ENCODE assay signal across 17 cellular contexts in the genomic region with DNA sequence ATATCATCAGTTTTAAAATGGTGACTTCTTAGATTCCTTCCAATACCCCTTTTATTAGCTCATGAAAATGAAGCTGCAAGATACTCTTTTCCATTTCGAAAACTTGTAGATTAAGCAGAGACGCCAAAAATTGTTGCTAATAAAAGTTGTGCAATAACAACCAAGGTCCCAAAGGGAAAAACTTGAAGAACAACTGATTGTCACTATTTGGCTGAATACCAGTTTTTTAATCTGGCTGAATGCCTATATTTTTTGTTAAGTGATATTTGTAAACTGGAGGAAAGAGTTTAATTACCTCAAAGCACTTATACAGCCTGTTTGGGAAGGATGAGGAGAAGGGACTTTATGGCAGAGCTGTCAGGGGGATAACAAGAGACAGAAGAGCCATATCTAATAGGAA. TPM values are rescaled to one million over a fixed set of nuclear protein-coding genes. Genes with fewer than 3 reads are reported as not detected.
DNase-seq lines count a peak whose midpoint lies in the region; ATAC-seq and TF ChIP-seq lines count a peak whose summit lies in the region.
"Had no signal": no experiment of that assay in that cellular context is flagged by ENCODE, and none has a peak within 500 bp of the region (broad histone marks: within the 10 kb centered on the region; RNA-seq: fewer than 3 reads in every experiment).

No MANE protein-coding gene starts in this region.

- intact Hi-C loops in A673 (cut with micrococcal nuclease; ENCODE audit: unreplicated experiment): no loop called here

- peaks cover 19% of the 10 kb centered on the region for H3K4me1 ChIP-seq in A673 (ENCODE audit: insufficient read depth, low read length, poor library complexity, severe bottlenecking)

- peaks cover 7% of the 10 kb centered on the region in 2 donors for H3K9me3 Mint-ChIP-seq in activated T-cell treated with anti-CD3 and anti-CD28 coated beads, Interleukin-2, amount 50 U/mL, for 72 hours
- peaks cover 5% of the 10 kb centered on the region for H3K9me3 Mint-ChIP-seq in activated T-helper 17 cell treated with anti-CD3 and anti-CD28 coated beads, Interleukin-2, amount 50 U/mL, for 72 hours
- no peaks in the 10 kb centered on the region for H3K9me3 Mint-ChIP-seq in immature natural killer cell

- no peaks in the 10 kb centered on the region for H3K27me3 ChIP-seq in A673 (replicated peaks; ENCODE audit: insufficient read depth, low read depth, low read length, poor library complexity)

- DNase-seq in activated T-cell treated with anti-CD3 and anti-CD28 coated beads, Interleukin-2, amount 50 U/mL, for 72 hours: no peak
- no peak for DNase-seq in activated T-cell treated with anti-CD3 and anti-CD28 coated beads, Interleukin-2, amount 50 U/mL, for 48 hours
- DNase-seq in A673 (ENCODE audit: low spot score): peak; percentile 56
- no peak for DNase-seq in immature natural killer cell
- no peak for DNase-seq in activated effector memory CD4-positive, alpha-beta T cell treated with Interleukin-2 at 50 U/mL for 16 hours
- DNase-seq in omental fat pad (ENCODE audit: low spot score): no peak
- DNase-seq: Calu3, DMS79 treated with DMSO at 0.1 percent for 48 hours, NCI-H1092 treated with DMSO at 0.1 percent for 48 hours, NCI-H1694 treated with DMSO at 0.1 percent for 48 hours, NCI-H2171, NCI-H446 treated with DMSO at 0.1 percent for 48 hours, NCI-H774 had no signal

- H3K36me3 ChIP-seq in A673 (ENCODE audit: insufficient read depth, low read length, poor library complexity, severe bottlenecking): no peaks in the 10 kb centered on the region

- H3K36me3 Mint-ChIP-seq in activated T-cell treated with anti-CD3 and anti-CD28 coated beads, Interleukin-2, amount 50 U/mL, for 72 hours (ENCODE audit: insufficient read depth in 2 of 2): peaks cover 31 to 65% of the 10 kb centered on the region in 2 donors
- H3K36me3 Mint-ChIP-seq in activated T-helper 17 cell treated with anti-CD3 and anti-CD28 coated beads, Interleukin-2, amount 50 U/mL, for 72 hours (ENCODE audit: low read depth): peaks cover 72% of the 10 kb centered on the region
- peaks cover 53 to 66% (median 56%) of the 10 kb centered on the region in 3 donors for H3K36me3 Mint-ChIP-seq in immature natural killer cell

- H3K27ac Mint-ChIP-seq in activated T-cell treated with anti-CD3 and anti-CD28 coated beads, Interleukin-2, amount 50 U/mL, for 72 hours: peak overlapping the region; percentile 82
- peak overlapping the region; percentile 23 for H3K27ac Mint-ChIP-seq in activated T-helper 17 cell treated with anti-CD3 and anti-CD28 coated beads, Interleukin-2, amount 50 U/mL, for 72 hours
- H3K27ac Mint-ChIP-seq in immature natural killer cell: peak overlapping the region in 4 of 6 donors; percentile 58 to 78 (median 68)

- H3K9me3 ChIP-seq in A673 (ENCODE audit: low read depth, low read length, poor library complexity, severe bottlenecking): no peaks in the 10 kb centered on the region

- H3K4me1 Mint-ChIP-seq in activated T-cell treated with anti-CD3 and anti-CD28 coated beads, Interleukin-2, amount 50 U/mL, for 72 hours (ENCODE audit: low read depth): peaks cover 34% of the 10 kb centered on the region
- peaks cover 11% of the 10 kb centered on the region for H3K4me1 Mint-ChIP-seq in activated T-helper 17 cell treated with anti-CD3 and anti-CD28 coated beads, Interleukin-2, amount 50 U/mL, for 72 hours
- peaks cover 11 to 59% of the 10 kb centered on the region in 2 donors for H3K4me1 Mint-ChIP-seq in immature natural killer cell

- no peak for TF ChIP-seq CTCF in A673 (conservative IDR thresholded peaks at IDR 0.05; ENCODE audit: low read depth, low read length)
- no peak for TF ChIP-seq CTCF in omental fat pad (IDR thresholded peaks at IDR 0.05)

- H3K27ac ChIP-seq in A673 (ENCODE audit: low read depth, low read length, poor library complexity, severe bottlenecking): no peak overlapping the region

- H3K4me3 ChIP-seq in A673 (ENCODE audit: low read depth, low read length, poor library complexity, severe bottlenecking): no peak overlapping the region

- H3K27me3 Mint-ChIP-seq in activated T-cell treated with anti-CD3 and anti-CD28 coated beads, Interleukin-2, amount 50 U/mL, for 72 hours (ENCODE audit: low read depth): no peaks in the 10 kb centered on the region
- H3K27me3 Mint-ChIP-seq in activated T-helper 17 cell treated with anti-CD3 and anti-CD28 coated beads, Interleukin-2, amount 50 U/mL, for 72 hours: no peaks in the 10 kb centered on the region
- peaks cover 0 to 2% (median 2%) of the 10 kb centered on the region in 3 donors for H3K27me3 Mint-ChIP-seq in immature natural killer cell (ENCODE audit: low read depth in 3 of 3)

- no peak for ATAC-seq in activated T-cell treated with anti-CD3 and anti-CD28 coated beads, Interleukin-2, amount 50 U/mL, for 72 hours (replicated peaks in 1 of 2)
- no peak for ATAC-seq in activated T-helper 17 cell treated with anti-CD3 and anti-CD28 coated beads, Interleukin-2, amount 50 U/mL, for 72 hours (replicated peaks)
- ATAC-seq in omental fat pad (ENCODE audit: low FRiP score) (no peak), HG02973 (IDR thresholded peaks at IDR 0.05; ENCODE audit: unreplicated experiment) (no peak)

- CTCF ChIA-PET in A673 (lab: Charles Lee): interaction anchor here (0.6 kb wide), 1 partner anchor 1881 kb away, joined by 4 read pairs; no protein-coding TSS in a partner anchor

- POLR2A ChIA-PET in A673 (lab: Charles Lee; ENCODE audit: low non-redundant PET): no interaction called here

- BruUV-seq in A673 (replicated peaks; lab: Mats Ljungman, UMichigan): no TSS peak

- H3K4me3 Mint-ChIP-seq in activated T-cell treated with anti-CD3 and anti-CD28 coated beads, Interleukin-2, amount 50 U/mL, for 72 hours: no peak overlapping the region
- H3K4me3 Mint-ChIP-seq in activated T-helper 17 cell treated with anti-CD3 and anti-CD28 coated beads, Interleukin-2, amount 50 U/mL, for 72 hours: no peak overlapping the region
- H3K4me3 Mint-ChIP-seq in immature natural killer cell: no peak overlapping the region
- H3K4me3 Mint-ChIP-seq: CD14-positive monocyte had no signal

RNA-seq across cellular contexts. Expression of gene C5orf58, which starts 14.6 kb away (rescaled TPM):
- total RNA-seq in activated T-cell treated with anti-CD3 and anti-CD28 coated beads, Interleukin-2, amount 50 U/mL, for 72 hours: not detected
- total RNA-seq in A673 (2021): not detected in 2 replicates
- total RNA-seq in activated T-helper 17 cell treated with anti-CD3 and anti-CD28 coated beads, Interleukin-2, amount 50 U/mL, for 72 hours: not detected
- polyA plus RNA-seq in immature natural killer cell: 1 to 10 TPM in 1 of 3 donors, under 1 TPM in 1, not detected in 1; 0.23 to 1.9 TPM
- not detected for total RNA-seq in omental fat pad
- total RNA-seq: Calu3, M059J had no signal

RNA-seq across cellular contexts. Expression of gene LCP2, which starts 50.2 kb away (rescaled TPM):
- 100 to 1,000 TPM; 162 to 190 TPM for total RNA-seq in activated T-cell treated with anti-CD3 and anti-CD28 coated beads, Interleukin-2, amount 50 U/mL, for 72 hours
- not detected in 2 replicates for total RNA-seq in A673 (2021)
- 100 to 1,000 TPM; 202 to 204 TPM for total RNA-seq in activated T-helper 17 cell treated with anti-CD3 and anti-CD28 coated beads, Interleukin-2, amount 50 U/mL, for 72 hours
- polyA plus RNA-seq in immature natural killer cell: 100 to 1,000 TPM in 1 of 3 donors, 10 to 100 TPM in 2; 87.1 to 276 (median 99.3) TPM
- 10 to 100 TPM; 33.5 to 81.2 (median 59.1) TPM for total RNA-seq in omental fat pad
- total RNA-seq: Calu3 had no signal

Comparison
In these comparisons a context has a peak if more than half of its experiments do, and no peak if none do; other contexts are left out.
1. H3K27ac Mint-ChIP-seq: peak in every context shown above with its lines; median percentile 82 in activated T-cell treated with anti-CD3 and anti-CD28 coated beads, Interleukin-2, amount 50 U/mL, for 72 hours; 68 in immature natural killer cell; 23 in activated T-helper 17 cell treated with anti-CD3 and anti-CD28 coated beads, Interleukin-2, amount 50 U/mL, for 72 hours.
2. RNA of gene LCP2, which starts 50.2 kb away (total RNA-seq): 202 to 204 TPM in activated T-helper 17 cell treated with anti-CD3 and anti-CD28 coated beads, Interleukin-2, amount 50 U/mL, for 72 hours, 162 to 190 TPM in activated T-cell treated with anti-CD3 and anti-CD28 coated beads, Interleukin-2, amount 50 U/mL, for 72 hours and 33.5 to 81.2 TPM in omental fat pad; not detected in A673; every median in the first group is over 10 times any median in the second.